ENCODE assay signal across 21 cellular contexts in the genomic region with DNA sequence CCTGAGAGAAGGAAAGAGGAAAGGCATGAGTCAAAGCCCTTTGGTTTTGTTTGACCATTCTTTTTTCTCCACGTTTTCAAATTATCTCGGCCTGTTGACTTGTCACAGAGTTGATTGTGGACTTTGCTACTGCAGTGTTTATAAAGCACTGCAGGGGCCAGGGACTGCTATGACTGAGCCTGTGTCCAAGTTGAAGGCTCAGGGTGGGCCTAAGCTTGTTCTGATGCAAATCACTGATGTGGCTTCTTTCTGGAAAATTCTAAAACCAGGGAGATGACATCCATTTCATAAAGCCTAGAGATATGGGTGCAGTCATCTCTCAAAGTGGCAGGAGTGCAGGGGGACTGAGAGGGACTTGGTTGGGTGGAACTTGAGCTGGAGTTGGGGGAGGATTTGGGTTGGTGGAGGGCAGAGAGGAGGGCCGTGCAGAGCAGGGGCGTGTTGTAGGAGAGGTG. TPM values are rescaled to one million over a fixed set of nuclear protein-coding genes. Genes with fewer than 3 reads are reported as not detected.
DNase-seq lines count a peak whose midpoint lies in the region; ATAC-seq and TF ChIP-seq lines count a peak whose summit lies in the region.
"Had no signal": no experiment of that assay in that cellular context is flagged by ENCODE, and none has a peak within 500 bp of the region (broad histone marks: within the 10 kb centered on the region; RNA-seq: fewer than 3 reads in every experiment).

No MANE protein-coding gene starts in this region.

- no peaks in the 10 kb centered on the region for H3K27me3 ChIP-seq in upper lobe of right lung
- H3K27me3 ChIP-seq in naive thymus-derived CD4-positive, alpha-beta T cell (ENCODE audit: control insufficient read depth in 2 of 2, insufficient read depth in 2 of 2, low read length in 2 of 2) = no peaks in the 10 kb centered on the region
- H3K27me3 ChIP-seq: sigmoid colon had no signal

- H3K9me3 Mint-ChIP-seq in naive thymus-derived CD4-positive, alpha-beta T cell = no peaks in the 10 kb centered on the region
- no peaks in the 10 kb centered on the region for H3K9me3 Mint-ChIP-seq in HFFc6
- H3K9me3 Mint-ChIP-seq: activated naive CD8-positive, alpha-beta T cell treated with anti-CD3 and anti-CD28 coated beads for 36 hours; dendritic cell treated with granulocyte-macrophage colony-stimulating factor and Interleukin-4, amounts not matched to agents 40 ng/mL and 50 ng/mL, for 4 days; T-helper 1 cell treated with Interleukin-12 subunit alpha and Interleukin-12 subunit beta and Interleukin-4 antibody, amounts not matched to agents 30 μg/mL and 1 μg/mL, for 36 hours had no signal

- POLR2A ChIA-PET in naive thymus-derived CD4-positive, alpha-beta T cell (lab: Charles Lee) = no interaction called here

- H3K9me3 ChIP-seq in upper lobe of right lung = no peaks in the 10 kb centered on the region
- H3K9me3 ChIP-seq in naive thymus-derived CD4-positive, alpha-beta T cell (ENCODE audit: control insufficient read depth in 2 of 3, low read length in 3 of 3) = no peaks in the 10 kb centered on the region
- H3K9me3 ChIP-seq: sigmoid colon had no signal

- DNase-seq in HuH-7 (ENCODE audit: low spot score) = peak; percentile 55
- DNase-seq in NCI-H748 treated with DMSO at 0.1 percent for 48 hours (lab: John Stamatoyannopoulos, UW) = peak; percentile 58
- no peak for DNase-seq in left lobe of liver (ENCODE audit: low spot score)
- no peak for DNase-seq in upper lobe of right lung
- no peak for DNase-seq in AML-193 (lab: John Stamatoyannopoulos, UW)
- DNase-seq in naive thymus-derived CD4-positive, alpha-beta T cell = no peak
- DNase-seq in HFFc6 = no peak
- DNase-seq: activated CD4-positive, CD25-positive, alpha-beta regulatory T cell; activated naive CD8-positive, alpha-beta T cell treated with anti-CD3 and anti-CD28 coated beads for 36 hours; DMS 273 treated with DMSO at 0.1 percent for 48 hours; foreskin melanocyte; NCI-H1417 treated with DMSO at 0.1 percent for 48 hours; SIG-M5; sigmoid colon; stimulated activated CD4-positive, alpha-beta T cell treated with anti-CD3 and anti-CD28 coated beads, Interleukin-1b, Interleukin-23, amount 100 ng/mL, for 48 hours had no signal

- peak overlapping the region in 3 of 9 donors; percentile 29 to 79 (median 71) for H3K27ac Mint-ChIP-seq in naive thymus-derived CD4-positive, alpha-beta T cell
- H3K27ac Mint-ChIP-seq in HFFc6 = no peak overlapping the region
- H3K27ac Mint-ChIP-seq: activated naive CD8-positive, alpha-beta T cell treated with anti-CD3 and anti-CD28 coated beads for 36 hours; dendritic cell treated with granulocyte-macrophage colony-stimulating factor and Interleukin-4, amounts not matched to agents 40 ng/mL and 50 ng/mL, for 4 days; T-helper 1 cell treated with Interleukin-12 subunit alpha and Interleukin-12 subunit beta and Interleukin-4 antibody, amounts not matched to agents 30 μg/mL and 1 μg/mL, for 36 hours had no signal

- no peak for TF ChIP-seq CTCF in upper lobe of right lung (IDR thresholded peaks at IDR 0.05)
- TF ChIP-seq CTCF in HFFc6 (IDR thresholded peaks at IDR 0.05) = no peak

- ATAC-seq in left lobe of liver (peak; percentile 89), upper lobe of right lung (no peak)
- no peak for ATAC-seq in naive thymus-derived CD4-positive, alpha-beta T cell

- no peaks in the 10 kb centered on the region for H3K36me3 Mint-ChIP-seq in naive thymus-derived CD4-positive, alpha-beta T cell
- H3K36me3 Mint-ChIP-seq in HFFc6 (ENCODE audit: low read depth) = no peaks in the 10 kb centered on the region
- H3K36me3 Mint-ChIP-seq: activated naive CD8-positive, alpha-beta T cell treated with anti-CD3 and anti-CD28 coated beads for 36 hours had no signal

- no peaks in the 10 kb centered on the region for H3K36me3 ChIP-seq in upper lobe of right lung
- no peaks in the 10 kb centered on the region for H3K36me3 ChIP-seq in naive thymus-derived CD4-positive, alpha-beta T cell (ENCODE audit: control insufficient read depth in 2 of 3, insufficient read depth in 3 of 3, low read length in 3 of 3)
- H3K36me3 ChIP-seq: sigmoid colon had no signal

- H3K4me3 Mint-ChIP-seq in naive thymus-derived CD4-positive, alpha-beta T cell = no peak overlapping the region
- H3K4me3 Mint-ChIP-seq in HFFc6 = no peak overlapping the region
- H3K4me3 Mint-ChIP-seq: activated naive CD8-positive, alpha-beta T cell treated with anti-CD3 and anti-CD28 coated beads for 36 hours; dendritic cell treated with granulocyte-macrophage colony-stimulating factor and Interleukin-4, amounts not matched to agents 40 ng/mL and 50 ng/mL, for 4 days; T-helper 1 cell treated with Interleukin-12 subunit alpha and Interleukin-12 subunit beta and Interleukin-4 antibody, amounts not matched to agents 30 μg/mL and 1 μg/mL, for 36 hours had no signal

- H3K27ac ChIP-seq in upper lobe of right lung = peak overlapping the region; percentile 42
- no peak overlapping the region for H3K27ac ChIP-seq in naive thymus-derived CD4-positive, alpha-beta T cell (ENCODE audit: low read depth, low read length)
- H3K27ac ChIP-seq: sigmoid colon had no signal

- H3K4me3 ChIP-seq in upper lobe of right lung = no peak overlapping the region
- H3K4me3 ChIP-seq in naive thymus-derived CD4-positive, alpha-beta T cell (ENCODE audit: low read length) = no peak overlapping the region
- H3K4me3 ChIP-seq: sigmoid colon had no signal

- H3K4me1 ChIP-seq in upper lobe of right lung = peaks cover 11% of the 10 kb centered on the region
- peaks cover 13 to 16% of the 10 kb centered on the region in 2 donors for H3K4me1 ChIP-seq in naive thymus-derived CD4-positive, alpha-beta T cell (ENCODE audit: control insufficient read depth in 2 of 2, insufficient read depth in 2 of 2, low read length in 2 of 2)

- intact Hi-C loops in upper lobe of right lung (cut with DNase I) = no loop called here
- intact Hi-C loops in naive thymus-derived CD4-positive, alpha-beta T cell (cut with micrococcal nuclease) = loop anchor here in 1 of 2 donors (5.0 kb wide), 1 partner anchor 337 kb away; no protein-coding TSS in a partner anchor

- peaks cover 15 to 28% (median 26%) of the 10 kb centered on the region in 7 donors for H3K4me1 Mint-ChIP-seq in naive thymus-derived CD4-positive, alpha-beta T cell
- H3K4me1 Mint-ChIP-seq in HFFc6 (ENCODE audit: low read depth) = no peaks in the 10 kb centered on the region

- CTCF ChIA-PET in naive thymus-derived CD4-positive, alpha-beta T cell (lab: Charles Lee) = no interaction called here

- H3K27me3 Mint-ChIP-seq in naive thymus-derived CD4-positive, alpha-beta T cell = peaks cover 0 to 4% (median 0%) of the 10 kb centered on the region in 5 donors
- H3K27me3 Mint-ChIP-seq in HFFc6 (ENCODE audit: insufficient read depth) = peaks cover 24% of the 10 kb centered on the region
- H3K27me3 Mint-ChIP-seq: activated naive CD8-positive, alpha-beta T cell treated with anti-CD3 and anti-CD28 coated beads for 36 hours had no signal

RNA-seq across cellular contexts. Expression of gene CXCL17, which starts 1.2 kb away (rescaled TPM):
- total RNA-seq in left lobe of liver = not detected
- total RNA-seq in upper lobe of right lung = 150 TPM
- not detected for total RNA-seq in naive thymus-derived CD4-positive, alpha-beta T cell
- polyA plus RNA-seq in naive thymus-derived CD4-positive, alpha-beta T cell = under 1 TPM in 1 of 2 donors, not detected in 1; 0.30 TPM
- not detected for total RNA-seq in HFFc6 (2021; fragmentation: NEBNext Ultra II Directional; extraction: Animal tissue kit (Norgen Biotek cat#: 25700))
- total RNA-seq: activated naive CD8-positive, alpha-beta T cell treated with anti-CD3 and anti-CD28 coated beads for 36 hours; kidney epithelial cell; NCI-H460; osteoblast; sigmoid colon had no signal
- polyA plus RNA-seq: BJ had no signal

RNA-seq across cellular contexts. Expression of gene LIPE, which starts 16.8 kb away (rescaled TPM):
- 0.83 TPM for total RNA-seq in left lobe of liver
- 3.9 TPM for total RNA-seq in upper lobe of right lung
- total RNA-seq in naive thymus-derived CD4-positive, alpha-beta T cell = 10 to 100 TPM; 15.8 to 35.4 (median 28.3) TPM
- 1 to 10 TPM; 7.0 to 9.8 TPM for polyA plus RNA-seq in naive thymus-derived CD4-positive, alpha-beta T cell
- total RNA-seq in HFFc6 (2021; fragmentation: NEBNext Ultra II Directional; extraction: Animal tissue kit (Norgen Biotek cat#: 25700)) = 1 to 10 TPM; 4.7 to 9.2 (median 7.1) TPM

RNA-seq across cellular contexts. Expression of gene CNFN, which starts 53.9 kb away (rescaled TPM):
- total RNA-seq in left lobe of liver = not detected
- 0.87 TPM for total RNA-seq in upper lobe of right lung
- total RNA-seq in naive thymus-derived CD4-positive, alpha-beta T cell = under 1 TPM in 1 of 5 experiments, not detected in 4; 0.75 TPM
- polyA plus RNA-seq in naive thymus-derived CD4-positive, alpha-beta T cell = under 1 TPM in 1 of 2 donors, not detected in 1; 0.52 TPM
- total RNA-seq in HFFc6 (2021; fragmentation: NEBNext Ultra II Directional; extraction: Animal tissue kit (Norgen Biotek cat#: 25700)) = under 1 TPM; 0.48 to 0.80 (median 0.68) TPM
- total RNA-seq: activated naive CD8-positive, alpha-beta T cell treated with anti-CD3 and anti-CD28 coated beads for 36 hours; kidney epithelial cell; osteoblast; sigmoid colon had no signal

Comparison
In these comparisons a context has a peak if more than half of its experiments do, and no peak if none do; other contexts are left out.
1. DNase-seq: peak in HuH-7 (single experiment) and NCI-H748 treated with DMSO at 0.1 percent for 48 hours (single experiment); none in left lobe of liver (single experiment), upper lobe of right lung (single experiment), AML-193 (0 of 2), naive thymus-derived CD4-positive, alpha-beta T cell (0 of 9) and HFFc6 (single experiment).
2. RNA of gene CXCL17, which starts 1.2 kb away (total RNA-seq): 150 TPM in upper lobe of right lung (single experiment); not detected in left lobe of liver (single experiment), not detected in naive thymus-derived CD4-positive, alpha-beta T cell and not detected in HFFc6; every median in the first group is over 100 times any median in the second.